16 cellular contexts compared by ENCODE assay signal in the genomic region with DNA sequence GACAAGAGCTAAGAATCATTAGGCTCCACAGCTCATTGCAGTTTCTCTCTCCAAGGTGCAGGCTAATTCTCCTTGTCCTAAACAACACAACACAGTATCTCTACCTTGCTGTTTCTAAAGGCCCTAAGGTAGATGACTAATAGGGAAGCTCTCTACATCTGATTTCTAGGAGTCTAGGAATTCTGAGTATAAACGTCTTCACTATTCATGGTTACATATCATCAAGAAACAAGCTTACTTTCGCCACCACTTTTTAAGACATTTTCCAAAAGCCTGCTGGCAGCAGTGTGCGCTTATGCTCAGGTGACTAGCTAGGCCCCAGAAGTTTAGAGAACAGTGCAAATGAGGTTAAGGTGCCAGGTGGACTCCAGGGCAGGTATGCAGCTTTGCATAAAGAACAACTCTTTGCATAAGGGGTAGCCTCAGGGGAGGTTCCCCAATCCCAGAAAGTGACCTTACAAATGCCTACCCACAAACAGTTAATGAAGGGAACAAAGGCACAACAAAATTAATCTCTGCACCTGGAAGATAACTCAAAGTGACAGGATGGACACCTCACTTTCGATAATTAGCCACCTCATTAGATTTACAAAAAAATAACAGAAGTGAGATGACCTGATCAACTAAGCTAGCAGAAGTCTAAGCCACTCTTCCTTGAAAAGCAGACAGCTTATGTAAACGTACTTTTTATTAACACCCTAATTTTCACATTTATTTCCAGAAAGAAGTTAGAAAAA. TPM values are rescaled to one million over a fixed set of nuclear protein-coding genes. Genes with fewer than 3 reads are reported as not detected.
DNase-seq lines count a peak whose midpoint lies in the region; ATAC-seq, FAIRE-seq and TF ChIP-seq lines count a peak whose summit lies in the region.
"Had no signal": no experiment of that assay in that cellular context is flagged by ENCODE, and none has a peak within 500 bp of the region (broad histone marks: within the 10 kb centered on the region; RNA-seq: fewer than 3 reads in every experiment).

No MANE protein-coding gene starts in this region.

- no peaks in the 10 kb centered on the region for H3K36me3 ChIP-seq in HCT116 (ENCODE audit: control insufficient read depth in 1 of 2, insufficient read depth in 2 of 2, low read length in 2 of 2)
- no peaks in the 10 kb centered on the region for H3K36me3 ChIP-seq in SU-DHL-6 (ENCODE audit: low read length)
- no peaks in the 10 kb centered on the region for H3K36me3 ChIP-seq in hepatocyte (replicated peaks; ENCODE audit: insufficient read depth, low read depth)
- H3K36me3 ChIP-seq in smooth muscle cell (ENCODE audit: low read depth) = no peaks in the 10 kb centered on the region
- H3K36me3 ChIP-seq: upper lobe of left lung had no signal

- no peak for TF ChIP-seq CTCF in HCT116 (IDR thresholded peaks at IDR 0.05 in 2 of 3, conservative IDR thresholded peaks at IDR 0.05 in 1 of 3; ENCODE audit: borderline replicate concordance in 1 of 3, insufficient read depth in 1 of 3, low read depth in 2 of 3, low read length in 2 of 3)
- no peak for TF ChIP-seq CTCF in SU-DHL-6 (IDR thresholded peaks at IDR 0.05; ENCODE audit: insufficient read depth, low read length, poor library complexity, severe bottlenecking)
- no peak for TF ChIP-seq CTCF in hepatocyte (IDR thresholded peaks at IDR 0.05; ENCODE audit: poor library complexity)
- TF ChIP-seq CTCF in smooth muscle cell (IDR thresholded peaks at IDR 0.05; ENCODE audit: borderline replicate concordance, insufficient read depth, poor library complexity, severe bottlenecking) = no peak
- no peak for TF ChIP-seq CTCF in D721Med (IDR thresholded peaks at IDR 0.05; ENCODE audit: insufficient read depth, missing control alignments)

- H3F3A ChIP-seq in SU-DHL-6 (ENCODE audit: insufficient read depth) (peaks cover 21% of the 10 kb centered on the region), smooth muscle cell (ENCODE audit: low read depth) (no peaks in the 10 kb centered on the region)

- intact Hi-C loops in HCT116 (cut with micrococcal nuclease) = no loop called here

- POLR2A ChIA-PET in HCT116 (lab: Charles Lee) = interaction anchor here (0.6 to 1.5 kb wide), 6 partner anchors 8 to 21 kb away, joined by 3 to 5 read pairs (median 4); a partner anchor contains a TSS

- TF ChIP-seq POLR2A in HCT116 (IDR thresholded peaks at IDR 0.05; ENCODE audit: borderline replicate concordance, extremely low read depth, insufficient read depth, insufficient read length) = no peak

- H3K9me3 ChIP-seq in HCT116 (ENCODE audit: control insufficient read depth in 1 of 2, insufficient read depth in 1 of 2, low read depth in 1 of 2, low read length in 2 of 2) (no peaks in the 10 kb centered on the region), SU-DHL-6 (ENCODE audit: insufficient read depth, low read length) (no peaks in the 10 kb centered on the region), hepatocyte (ENCODE audit: low read depth) (no peaks in the 10 kb centered on the region), smooth muscle cell (replicated peaks; ENCODE audit: low read depth) (no peaks in the 10 kb centered on the region)
- H3K9me3 ChIP-seq: upper lobe of left lung had no signal

- H2AFZ ChIP-seq in HCT116 (ENCODE audit: low read depth, low read length, poor library complexity, severe bottlenecking) (no peak overlapping the region), SU-DHL-6 (ENCODE audit: low read depth, low read length, severe bottlenecking) (no peak overlapping the region), hepatocyte (no peak overlapping the region), smooth muscle cell (ENCODE audit: low read depth) (no peak overlapping the region)

- H3K9me2 ChIP-seq in HCT116 (ENCODE audit: insufficient read depth) (no peaks in the 10 kb centered on the region), SU-DHL-6 (replicated peaks; ENCODE audit: insufficient read depth, low read length) (no peaks in the 10 kb centered on the region), hepatocyte (replicated peaks; ENCODE audit: insufficient read depth) (no peaks in the 10 kb centered on the region)

- RAD21 ChIA-PET in HCT116 (lab: Charles Lee; ENCODE audit: low non-redundant PET in 1 of 2, low total read pairs in 2 of 2, uncharacterized antibody in 2 of 2, unreplicated experiment in 2 of 2) = interaction anchor here in 1 of 2 experiments (0.6 kb wide), 1 partner anchor 18 kb away, joined by 3 read pairs; no protein-coding TSS in a partner anchor

- WGBS in hepatocyte (ENCODE audit: low lambda C conversion rate, missing lambda C conversion rate) = 89% methylated on average over 5 of the region's 5 CpGs
- 79% methylated on average over 5 of the region's 5 CpGs for WGBS in smooth muscle cell (ENCODE audit: low lambda C conversion rate)

- H3K27ac ChIP-seq in HCT116 (ENCODE audit: low read depth, low read length) (no peak overlapping the region; the same call in 1 of the 2 replicates), SU-DHL-6 (ENCODE audit: low read depth, low read length) (peak overlapping the region; percentile 53), hepatocyte (peak overlapping the region; percentile 26), smooth muscle cell (ENCODE audit: low read depth) (peak overlapping the region; percentile 25)
- H3K27ac ChIP-seq: KMS-11, upper lobe of left lung had no signal

- TF ChIP-seq RAD21 in HCT116 (IDR thresholded peaks at IDR 0.05; ENCODE audit: low read depth) = no peak

- CTCF ChIA-PET in HCT116 (lab: Charles Lee) = interaction anchor here (1.0 to 1.3 kb wide), 2 partner anchors 14 to 195 kb away, joined by 3 to 5 read pairs; no protein-coding TSS in a partner anchor

- FAIRE-seq in D721Med (lab: Jason Lieb, UNC) = no peak

- DNase-seq in HCT116 (ENCODE audit: low read depth, low spot score) (no peak), hepatocyte (ENCODE audit: low spot score) (no peak), smooth muscle cell (lab: John Stamatoyannopoulos, UW; ENCODE audit: unreplicated experiment) (no peak), OCI-M2 (lab: John Stamatoyannopoulos, UW; ENCODE audit: unreplicated experiment) (no peak), D721Med (ENCODE audit: insufficient read length, low spot score) (no peak), T1000 (lab: John Stamatoyannopoulos, UW) (no peak)
- no peak for DNase-seq in activated CD8-positive, alpha-beta memory T cell treated with anti-CD3 and anti-CD28 coated beads, Interleukin-2, amount 50 U/mL, for 48 hours
- DNase-seq: activated CD4-positive, alpha-beta T cell treated with anti-CD3 and anti-CD28 coated beads, Interleukin-2, amount 10 ng/mL, durations not matched to agents 7 days and 5 days; HFFc6; left cardiac atrium; NCI-H1092 treated with DMSO at 0.1 percent for 48 hours; RPMI8226; stimulated activated naive CD8-positive, alpha-beta T cell treated with anti-CD3 and anti-CD28 coated beads, Interleukin-15, Interleukin-2, amounts not matched to agents 100 U/mL and 50 U/mL, for 24 hours; upper lobe of left lung had no signal

- H4K20me1 ChIP-seq in HCT116 (ENCODE audit: insufficient read depth) = peaks cover 29% of the 10 kb centered on the region; the same call in 1 of the 2 replicates
- H4K20me1 ChIP-seq in SU-DHL-6 (ENCODE audit: low read depth, low read length) = peaks cover 29% of the 10 kb centered on the region
- H4K20me1 ChIP-seq in hepatocyte (ENCODE audit: insufficient read depth, poor library complexity, severe bottlenecking) = peaks cover 29% of the 10 kb centered on the region
- H4K20me1 ChIP-seq in smooth muscle cell (ENCODE audit: low read depth) = peaks cover 93% of the 10 kb centered on the region

- peaks cover 100% of the 10 kb centered on the region for H3K79me2 ChIP-seq in HCT116 (ENCODE audit: insufficient read depth, low read length)
- peaks cover 100% of the 10 kb centered on the region for H3K79me2 ChIP-seq in SU-DHL-6 (ENCODE audit: insufficient read depth, low read length)
- peaks cover 97% of the 10 kb centered on the region for H3K79me2 ChIP-seq in hepatocyte
- peaks cover 100% of the 10 kb centered on the region for H3K79me2 ChIP-seq in smooth muscle cell (ENCODE audit: low read depth)

- no peak for ATAC-seq in HCT116
- ATAC-seq: left cardiac atrium; stimulated activated naive CD8-positive, alpha-beta T cell treated with anti-CD3 and anti-CD28 coated beads, Interleukin-15, Interleukin-2, amounts not matched to agents 100 U/mL and 50 U/mL, for 24 hours had no signal

- H3K4me2 ChIP-seq in HCT116 (ENCODE audit: low read length) = 0 out of 2 replicates have a peak overlapping the region, but pooled peaks have one; percentile 0
- peak overlapping the region; percentile 35 for H3K4me2 ChIP-seq in SU-DHL-6 (ENCODE audit: low read depth, low read length, poor library complexity, severe bottlenecking)
- H3K4me2 ChIP-seq in hepatocyte = no peak overlapping the region
- H3K4me2 ChIP-seq in smooth muscle cell = no peak overlapping the region
- H3K4me2 ChIP-seq: KMS-11 had no signal

- H3K9ac ChIP-seq in HCT116 (ENCODE audit: low read length) (0 out of 2 replicates have a peak overlapping the region, but pooled peaks have one; percentile 4), SU-DHL-6 (ENCODE audit: low read length) (no peak overlapping the region), smooth muscle cell (ENCODE audit: low read depth) (no peak overlapping the region)
- H3K9ac ChIP-seq: KMS-11 had no signal

- H3K27me3 ChIP-seq in HCT116 (ENCODE audit: insufficient read depth, low read length) = no peaks in the 10 kb centered on the region
- no peaks in the 10 kb centered on the region for H3K27me3 ChIP-seq in SU-DHL-6 (ENCODE audit: low read length)
- H3K27me3 ChIP-seq in hepatocyte = no peaks in the 10 kb centered on the region
- no peaks in the 10 kb centered on the region for H3K27me3 ChIP-seq in smooth muscle cell (ENCODE audit: low read depth)
- H3K27me3 ChIP-seq: upper lobe of left lung had no signal

- peaks cover 95 to 98% of the 10 kb centered on the region in 2 experiments for H3K4me1 ChIP-seq in HCT116 (ENCODE audit: control insufficient read depth in 1 of 2, insufficient read depth in 2 of 2, low read length in 2 of 2)
- peaks cover 25% of the 10 kb centered on the region for H3K4me1 ChIP-seq in hepatocyte (ENCODE audit: insufficient read depth)
- peaks cover 14% of the 10 kb centered on the region for H3K4me1 ChIP-seq in smooth muscle cell (ENCODE audit: low read depth)

- H3K4me3 ChIP-seq in HCT116 (replicated peaks in 1 of 2; ENCODE audit: low read depth in 1 of 2, low read length in 2 of 2) = no peak overlapping the region
- no peak overlapping the region for H3K4me3 ChIP-seq in SU-DHL-6 (ENCODE audit: insufficient read depth, low read length, poor library complexity, severe bottlenecking)
- no peak overlapping the region for H3K4me3 ChIP-seq in hepatocyte
- no peak overlapping the region for H3K4me3 ChIP-seq in smooth muscle cell
- H3K4me3 ChIP-seq: upper lobe of left lung had no signal

- no TSS peak for BruUV-seq in HCT116 (replicated peaks; lab: Mats Ljungman, UMichigan)

TF ChIP-seq in HCT116, 20 proteins besides CTCF, POLR2A, EP300 and RAD21 (continues in another document):
- TF ChIP-seq, protein P1, sequence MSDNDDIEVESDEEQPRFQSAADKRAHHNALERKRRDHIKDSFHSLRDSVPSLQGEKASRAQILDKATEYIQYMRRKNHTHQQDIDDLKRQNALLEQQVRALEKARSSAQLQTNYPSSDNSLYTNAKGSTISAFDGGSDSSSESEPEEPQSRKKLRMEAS (IDR thresholded peaks at IDR 0.05) = no peak

RNA-seq across cellular contexts. Expression of a gene that starts 20.1 kb away (rescaled TPM):
- 92.5 TPM for total RNA-seq in HCT116 (2021; ENCODE audit: unreplicated experiment)
- 39.5 and 44.4 TPM in 2 replicates for polyA plus RNA-seq in HCT116 (2012)
- 41.8 and 42.5 TPM in 2 replicates for total RNA-seq in hepatocyte
- polyA plus RNA-seq in hepatocyte = 12.0 and 12.9 TPM in 2 replicates
- 25.6 and 26.0 TPM in 2 replicates for total RNA-seq in smooth muscle cell
- polyA plus RNA-seq in smooth muscle cell = 8.2 and 12.0 TPM in 2 replicates

Comparison
In these comparisons a context has a peak if more than half of its experiments do, and no peak if none do; other contexts are left out.
1. H3K4me2 ChIP-seq: peak in HCT116 (single experiment) and SU-DHL-6 (single experiment); none in hepatocyte (single experiment) and smooth muscle cell (single experiment).